Comparison of ENCODE assay signal across 17 cellular contexts in the genomic region with DNA sequence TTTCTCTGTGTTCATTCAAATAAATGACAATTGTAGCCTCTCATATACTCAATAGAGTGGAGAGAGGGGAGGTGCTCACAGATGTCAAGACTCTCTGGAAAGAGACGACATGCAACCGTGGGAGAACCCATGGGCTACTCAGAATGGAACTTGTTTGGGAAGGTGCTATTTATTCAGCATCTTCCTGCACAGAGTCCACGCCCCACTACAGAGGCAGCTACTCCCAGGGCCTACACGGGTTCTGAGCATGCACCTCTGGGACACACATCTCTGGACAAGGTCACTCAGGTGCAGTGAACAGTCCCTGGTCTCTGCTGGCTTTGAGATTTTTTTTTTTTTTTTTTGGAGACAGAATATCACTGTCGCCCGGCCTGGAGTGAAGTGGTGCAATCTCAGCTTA.
A peak's percentile ranks its signal among the peaks of the same experiment; 100 is the strongest.
DNase-seq lines count a peak whose midpoint lies in the region; ATAC-seq and TF ChIP-seq lines count a peak whose summit lies in the region.
"Had no signal": no experiment of that assay in that cellular context is flagged by ENCODE, and none has a peak within 500 bp of the region (broad histone marks: within the 10 kb centered on the region; RNA-seq: fewer than 3 reads in every experiment).

No MANE protein-coding gene starts in this region.

- H3K27ac ChIP-seq in Peyer's patch (peak overlapping the region in 3 of 4 donors; percentile 5 to 54 (median 45)), brain microvascular endothelial cell (peak overlapping the region; percentile 91), stomach (peak overlapping the region in 3 of 5 donors; percentile 10 to 66 (median 60))
- H3K27ac ChIP-seq: SJCRH30 had no signal

- WGBS in stomach, 5 donors: 76 to 86% (median 80%) methylated on average over 6 of the region's 6 CpGs

- no peak for TF ChIP-seq EP300 in stomach (IDR thresholded peaks at IDR 0.05)

- H3K4me3 ChIP-seq in Peyer's patch: no peak overlapping the region
- no peak overlapping the region for H3K4me3 ChIP-seq in brain microvascular endothelial cell (ENCODE audit: low read depth, low read length)
- no peak overlapping the region for H3K4me3 ChIP-seq in stomach
- H3K4me3 ChIP-seq: adrenal gland, lung, SJCRH30, spleen had no signal

- CTCF ChIA-PET in activated naive CD4-positive, alpha-beta T cell treated with anti-CD3 and anti-CD28 coated beads, Interleukin-2, amount 10 ng/mL, durations not matched to agents 7 days and 5 days (lab: Charles Lee): interaction anchor here (0.7 to 1.2 kb wide), 2 partner anchors 66 to 218 kb away, joined by 3 read pairs; no protein-coding TSS in a partner anchor

- DNase-seq in activated naive CD4-positive, alpha-beta T cell treated with anti-CD3 and anti-CD28 coated beads, Interleukin-2, amount 10 ng/mL, durations not matched to agents 7 days and 5 days: no peak
- no peak for DNase-seq in activated naive CD4-positive, alpha-beta T cell treated with Interleukin-2 at 50 U/mL for 16 hours
- no peak for DNase-seq in Peyer's patch
- no peak for DNase-seq in brain microvascular endothelial cell
- DNase-seq in stomach: no peak
- DNase-seq in NCI-H187 (lab: John Stamatoyannopoulos, UW): no peak
- DNase-seq: COR-L47; foreskin melanocyte; naive B cell; NCI-H510A treated with DMSO at 0.1 percent for 48 hours; SJCRH30; spleen; stimulated activated naive CD4-positive, alpha-beta T cell had no signal

- H3K4me3 Mint-ChIP-seq in activated naive CD4-positive, alpha-beta T cell treated with anti-CD3 and anti-CD28 coated beads, Interleukin-2, amount 10 ng/mL, durations not matched to agents 7 days and 5 days: no peak overlapping the region
- H3K4me3 Mint-ChIP-seq: naive B cell had no signal

- H3K27me3 ChIP-seq in Peyer's patch (no peaks in the 10 kb centered on the region), brain microvascular endothelial cell (replicated peaks) (no peaks in the 10 kb centered on the region), stomach (no peaks in the 10 kb centered on the region)
- H3K27me3 ChIP-seq: adrenal gland, SJCRH30, spleen had no signal

- TF ChIP-seq CTCF in Peyer's patch (IDR thresholded peaks at IDR 0.05) (no peak), brain microvascular endothelial cell (IDR thresholded peaks at IDR 0.05; ENCODE audit: low read depth, low read length, missing control alignments) (no peak), stomach (IDR thresholded peaks at IDR 0.05) (no peak)

- TF ChIP-seq POLR2A in Peyer's patch (IDR thresholded peaks at IDR 0.05) (no peak), stomach (IDR thresholded peaks at IDR 0.05) (no peak)

- ATAC-seq in HG02973 (IDR thresholded peaks at IDR 0.05; ENCODE audit: unreplicated experiment): no peak
- no peak for ATAC-seq in HG03045 (IDR thresholded peaks at IDR 0.05; ENCODE audit: unreplicated experiment)

- peaks cover 0 to 4% (median 0%) of the 10 kb centered on the region in 3 donors for H3K36me3 ChIP-seq in Peyer's patch
- H3K36me3 ChIP-seq in brain microvascular endothelial cell (replicated peaks): no peaks in the 10 kb centered on the region
- peaks cover 0 to 86% (median 30%) of the 10 kb centered on the region in 4 donors for H3K36me3 ChIP-seq in stomach
- H3K36me3 ChIP-seq: SJCRH30 had no signal

- peaks cover 4% of the 10 kb centered on the region for H3K36me3 Mint-ChIP-seq in activated naive CD4-positive, alpha-beta T cell treated with anti-CD3 and anti-CD28 coated beads, Interleukin-2, amount 10 ng/mL, durations not matched to agents 7 days and 5 days
- H3K36me3 Mint-ChIP-seq: naive B cell had no signal

- H3K9me3 Mint-ChIP-seq in activated naive CD4-positive, alpha-beta T cell treated with anti-CD3 and anti-CD28 coated beads, Interleukin-2, amount 10 ng/mL, durations not matched to agents 7 days and 5 days: peaks cover 2% of the 10 kb centered on the region
- H3K9me3 Mint-ChIP-seq: naive B cell had no signal

- peak overlapping the region; percentile 93 for H3K27ac Mint-ChIP-seq in activated naive CD4-positive, alpha-beta T cell treated with anti-CD3 and anti-CD28 coated beads, Interleukin-2, amount 10 ng/mL, durations not matched to agents 7 days and 5 days

- peaks cover 76% of the 10 kb centered on the region for H3K4me1 Mint-ChIP-seq in activated naive CD4-positive, alpha-beta T cell treated with anti-CD3 and anti-CD28 coated beads, Interleukin-2, amount 10 ng/mL, durations not matched to agents 7 days and 5 days

- H3K9me3 ChIP-seq in Peyer's patch (no peaks in the 10 kb centered on the region), stomach (no peaks in the 10 kb centered on the region)
- H3K9me3 ChIP-seq: adrenal gland, SJCRH30, spleen had no signal

- H3K4me1 ChIP-seq in Peyer's patch (peaks cover 0 to 10% (median 0%) of the 10 kb centered on the region in 4 donors), stomach (peaks cover 0 to 4% (median 0%) of the 10 kb centered on the region in 4 donors)
- H3K4me1 ChIP-seq: SJCRH30 had no signal

- H3K27me3 Mint-ChIP-seq in activated naive CD4-positive, alpha-beta T cell treated with anti-CD3 and anti-CD28 coated beads, Interleukin-2, amount 10 ng/mL, durations not matched to agents 7 days and 5 days: peaks cover 2% of the 10 kb centered on the region

- in situ Hi-C loops in brain microvascular endothelial cell (cut with HindIII; ENCODE audit: low pct_ligation_motif_present, low sequenced_read_pairs): no loop called here

- intact Hi-C loops in stomach (cut with DNase I; ENCODE audit: low total_unique reads): no loop called here
